ENCODE assay signal across 19 cellular contexts in the genomic region with DNA sequence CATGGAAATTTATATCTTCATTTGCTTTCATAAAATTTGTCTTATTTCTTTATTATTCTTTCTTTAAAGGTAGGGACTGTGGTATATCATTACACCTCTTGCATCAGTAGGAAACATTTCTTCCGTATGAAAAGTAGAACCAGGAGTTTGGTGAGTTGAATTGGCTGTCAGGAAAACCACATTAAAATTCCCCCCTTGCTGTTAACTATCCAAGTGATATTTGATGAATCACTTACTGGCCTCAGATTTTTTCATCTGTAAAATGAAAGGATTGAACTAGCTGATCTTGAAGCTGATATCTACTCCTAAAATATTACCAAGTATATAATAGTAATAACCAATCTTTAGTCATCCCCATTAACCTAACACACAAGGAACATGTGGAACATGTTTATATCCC.
A peak's percentile ranks its signal among the peaks of the same experiment; 100 is the strongest.
DNase-seq lines count a peak whose midpoint lies in the region; ATAC-seq, FAIRE-seq and TF ChIP-seq lines count a peak whose summit lies in the region.
"Had no signal": no experiment of that assay in that cellular context is flagged by ENCODE, and none has a peak within 500 bp of the region (broad histone marks: within the 10 kb centered on the region; RNA-seq: fewer than 3 reads in every experiment).

No MANE protein-coding gene starts in this region.

- H3K9ac ChIP-seq in SK-N-SH (no peak overlapping the region), astrocyte (ENCODE audit: low read length) (no peak overlapping the region)
- H3K9ac ChIP-seq: BLaER1 treated with 17β-estradiol and CSF1 and Interleukin-3, amounts not matched to agents 10 nM and 100 nM had no signal

- H3K4me1 Mint-ChIP-seq in astrocyte (ENCODE audit: low read depth, unreplicated experiment) = peaks cover 16% of the 10 kb centered on the region
- H3K4me1 Mint-ChIP-seq: CD4-positive, alpha-beta memory T cell had no signal

- FAIRE-seq in astrocyte (lab: Jason Lieb, UNC) = no peak
- FAIRE-seq: GM12892 had no signal

- H3K36me3 ChIP-seq in SK-N-SH (replicated peaks in 1 of 2; ENCODE audit: control insufficient read depth in 1 of 2, insufficient read depth in 2 of 2, low read length in 1 of 2) (no peaks in the 10 kb centered on the region), astrocyte (ENCODE audit: insufficient read depth, low read length) (no peaks in the 10 kb centered on the region), thyroid gland (no peaks in the 10 kb centered on the region)
- H3K36me3 ChIP-seq: BLaER1 treated with 17β-estradiol and CSF1 and Interleukin-3, amounts not matched to agents 10 nM and 100 nM had no signal

- H3K27ac ChIP-seq in SK-N-SH (ENCODE audit: low read depth in 2 of 2, low read length in 1 of 2) = peak overlapping the region; percentile 33 to 69; a peak in 2 of 4 replicates
- H3K27ac ChIP-seq in astrocyte (ENCODE audit: low read depth, low read length) = no peak overlapping the region
- H3K27ac ChIP-seq in thyroid gland = peak overlapping the region; percentile 62 to 86 (median 69)
- H3K27ac ChIP-seq: BLaER1 treated with 17β-estradiol and CSF1 and Interleukin-3, amounts not matched to agents 10 nM and 100 nM had no signal

- TF ChIP-seq CTCF in SK-N-SH (IDR thresholded peaks at IDR 0.05) = no peak
- TF ChIP-seq CTCF in astrocyte (IDR thresholded peaks at IDR 0.05; ENCODE audit: insufficient read depth, low read depth, low read length) = no peak
- TF ChIP-seq CTCF in thyroid gland (IDR thresholded peaks at IDR 0.05) = no peak

- TF ChIP-seq RAD21 in SK-N-SH (IDR thresholded peaks at IDR 0.05; ENCODE audit: low read length) = no peak

- intact Hi-C loops in thyroid gland (cut with DNase I) = no loop called here

- 0 out of 2 replicates have a peak overlapping the region, but pooled peaks have one; percentile 10 for H3K4me2 ChIP-seq in SK-N-SH
- no peak overlapping the region for H3K4me2 ChIP-seq in astrocyte (ENCODE audit: low read length)
- H3K4me2 ChIP-seq: BLaER1 treated with 17β-estradiol and CSF1 and Interleukin-3, amounts not matched to agents 10 nM and 100 nM had no signal

- H3K4me3 ChIP-seq in SK-N-SH (ENCODE audit: low read depth in 2 of 2, low read length in 1 of 2) (no peak overlapping the region), astrocyte (ENCODE audit: insufficient read depth, low read depth, low read length) (no peak overlapping the region), thyroid gland (replicated peaks in 1 of 3) (no peak overlapping the region)
- H3K4me3 ChIP-seq: BLaER1 treated with 17β-estradiol and CSF1 and Interleukin-3, amounts not matched to agents 10 nM and 100 nM had no signal

- H3F3A ChIP-seq in SK-N-SH (replicated peaks; ENCODE audit: insufficient read depth) = peaks cover 13% of the 10 kb centered on the region

- H3K79me2 ChIP-seq in SK-N-SH (ENCODE audit: insufficient read depth) (no peaks in the 10 kb centered on the region), astrocyte (ENCODE audit: insufficient read depth, low read length) (no peaks in the 10 kb centered on the region)

- peaks cover 0 to 15% of the 10 kb centered on the region in 2 experiments; a peak in 1 of 4 replicates for H3K4me1 ChIP-seq in SK-N-SH (ENCODE audit: control insufficient read depth in 1 of 2, insufficient read depth in 2 of 2, low read depth in 1 of 2, low read length in 1 of 2)
- H3K4me1 ChIP-seq in astrocyte (ENCODE audit: insufficient read depth, low read length) = peaks cover 6% of the 10 kb centered on the region
- H3K4me1 ChIP-seq in thyroid gland = peaks cover 0 to 18% of the 10 kb centered on the region in 2 donors
- H3K4me1 ChIP-seq: BLaER1 treated with 17β-estradiol and CSF1 and Interleukin-3, amounts not matched to agents 10 nM and 100 nM; Caco-2 had no signal

- H4K20me1 ChIP-seq in SK-N-SH (ENCODE audit: insufficient read depth) = no peaks in the 10 kb centered on the region
- H4K20me1 ChIP-seq in astrocyte (ENCODE audit: insufficient read depth, low read length) = no peaks in the 10 kb centered on the region
- H4K20me1 ChIP-seq: BLaER1 treated with 17β-estradiol and CSF1 and Interleukin-3, amounts not matched to agents 10 nM and 100 nM had no signal

- CTCF ChIA-PET in SK-N-SH (lab: Yijun Ruan, JAX) = no interaction called here

- no peaks in the 10 kb centered on the region for H3K36me3 Mint-ChIP-seq in astrocyte (ENCODE audit: low read depth, unreplicated experiment)
- H3K36me3 Mint-ChIP-seq: CD4-positive, alpha-beta memory T cell had no signal

- no peak overlapping the region for H3K4me3 Mint-ChIP-seq in astrocyte (ENCODE audit: unreplicated experiment)
- H3K4me3 Mint-ChIP-seq: CD4-positive, alpha-beta memory T cell had no signal

- H3K27me3 ChIP-seq in SK-N-SH (ENCODE audit: insufficient read depth) (no peaks in the 10 kb centered on the region), astrocyte (ENCODE audit: insufficient read depth, low read length) (no peaks in the 10 kb centered on the region), thyroid gland (no peaks in the 10 kb centered on the region)
- H3K27me3 ChIP-seq: BLaER1 treated with 17β-estradiol and CSF1 and Interleukin-3, amounts not matched to agents 10 nM and 100 nM had no signal

- no peaks in the 10 kb centered on the region for H3K9me2 ChIP-seq in SK-N-SH

- no peak for TF ChIP-seq POLR2A in thyroid gland (IDR thresholded peaks at IDR 0.05)

- H3K27me3 Mint-ChIP-seq in astrocyte (ENCODE audit: low read depth, unreplicated experiment) = no peaks in the 10 kb centered on the region
- H3K27me3 Mint-ChIP-seq: CD4-positive, alpha-beta memory T cell had no signal

- WGBS in SK-N-SH (ENCODE audit: low lambda C conversion rate) = 22% methylated on average over 1 of the region's 1 CpG
- 78% methylated on average over 1 of the region's 1 CpG for WGBS in thyroid gland, 2 donors

- POLR2A ChIA-PET in SK-N-SH (lab: Yijun Ruan, JAX) = no interaction called here

- DNase-seq in SK-N-SH (no peak), astrocyte (ENCODE audit: low read depth) (peak; percentile 64), glomerular visceral epithelial cell (ENCODE audit: extremely low spot score) (peak; percentile 27), thyroid gland (no peak)
- no peak for DNase-seq in activated CD4-positive, alpha-beta T cell treated with anti-CD3 and anti-CD28 coated beads for 48 hours
- DNase-seq: 8988T; Caco-2; CD4-positive, alpha-beta memory T cell; DND-41; GOT3; HCEC 1CT; NCI-H187; NCI-H774; NK-92 treated with Interleukin-12 subunit alpha and Interleukin-12 subunit beta, amount 100 ng/mL, for 24 hours had no signal

- peak in 1 of 2 experiments; percentile 61; a peak in 1 of 4 replicates for TF ChIP-seq EP300 in SK-N-SH (IDR thresholded peaks at IDR 0.05; ENCODE audit: borderline replicate concordance in 1 of 2, low read depth in 1 of 2, low read length in 1 of 2)

- ATAC-seq in SK-N-SH treated with all-trans-retinoic acid at 6 μM for 48 hours (no peak; the same call in 2 of the 3 replicates), HG03196 (IDR thresholded peaks at IDR 0.05; ENCODE audit: unreplicated experiment) (no peak), GM21526 (IDR thresholded peaks at IDR 0.05; ENCODE audit: low FRiP score, unreplicated experiment) (no peak)

- H3K9me3 ChIP-seq in SK-N-SH (no peaks in the 10 kb centered on the region), astrocyte (ENCODE audit: insufficient read depth, low read depth, low read length) (no peaks in the 10 kb centered on the region), thyroid gland (no peaks in the 10 kb centered on the region)
- H3K9me3 ChIP-seq: BLaER1 treated with 17β-estradiol and CSF1 and Interleukin-3, amounts not matched to agents 10 nM and 100 nM; Caco-2 had no signal

- H3K27ac Mint-ChIP-seq in astrocyte (ENCODE audit: unreplicated experiment) = peak overlapping the region; percentile 72
- H3K27ac Mint-ChIP-seq: CD4-positive, alpha-beta memory T cell had no signal

- no peaks in the 10 kb centered on the region for H3K9me3 Mint-ChIP-seq in astrocyte (ENCODE audit: unreplicated experiment)

- H2AFZ ChIP-seq in SK-N-SH (ENCODE audit: low read depth) = no peak overlapping the region
- no peak overlapping the region for H2AFZ ChIP-seq in astrocyte (ENCODE audit: low read depth, low read length)

TF ChIP-seq in SK-N-SH, 30 proteins besides CTCF, POLR2A, EP300 and RAD21 (continues in another document):
- TF ChIP-seq FOSL2 (IDR thresholded peaks at IDR 0.05; ENCODE audit: borderline replicate concordance, low read depth) = peak; percentile 16; the same call in 1 of the 2 replicates
- no peak for TF ChIP-seq EZH2phosphoT487 (IDR thresholded peaks at IDR 0.05; ENCODE audit: borderline replicate concordance, low read depth)
- no peak for TF ChIP-seq NRF1 (IDR thresholded peaks at IDR 0.05; ENCODE audit: low read depth, low read length)
- peak; percentile 7; the same call in 1 of the 2 replicates for TF ChIP-seq ELF1 (IDR thresholded peaks at IDR 0.05)
- no peak for TF ChIP-seq GABPA (IDR thresholded peaks at IDR 0.05; ENCODE audit: low read depth)
- peak; percentile 53 for TF ChIP-seq JUND (IDR thresholded peaks at IDR 0.05)
- TF ChIP-seq, protein P1, sequence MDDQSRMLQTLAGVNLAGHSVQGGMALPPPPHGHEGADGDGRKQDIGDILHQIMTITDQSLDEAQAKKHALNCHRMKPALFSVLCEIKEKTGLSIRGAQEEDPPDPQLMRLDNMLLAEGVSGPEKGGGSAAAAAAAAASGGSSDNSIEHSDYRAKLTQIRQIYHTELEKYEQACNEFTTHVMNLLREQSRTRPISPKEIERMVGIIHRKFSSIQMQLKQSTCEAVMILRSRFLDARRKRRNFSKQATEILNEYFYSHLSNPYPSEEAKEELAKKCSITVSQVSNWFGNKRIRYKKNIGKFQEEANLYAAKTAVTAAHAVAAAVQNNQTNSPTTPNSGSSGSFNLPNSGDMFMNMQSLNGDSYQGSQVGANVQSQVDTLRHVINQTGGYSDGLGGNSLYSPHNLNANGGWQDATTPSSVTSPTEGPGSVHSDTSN (IDR thresholded peaks at IDR 0.05) = peak; percentile 79

TF ChIP-seq in SK-N-SH treated with all-trans-retinoic acid at 6 μM for 48 hours, 23 proteins besides CTCF, POLR2A, EP300 and RAD21 (continues in another document):
- TF ChIP-seq BACH2 (CRISPR knock-in tag; IDR thresholded peaks at IDR 0.05; ENCODE audit: borderline replicate concordance) (no peak), TOX (CRISPR knock-in tag; IDR thresholded peaks at IDR 0.05; ENCODE audit: borderline replicate concordance) (no peak), ISL1 (CRISPR knock-in tag; IDR thresholded peaks at IDR 0.05) (no peak), PPARA (CRISPR knock-in tag; IDR thresholded peaks at IDR 0.05; ENCODE audit: borderline replicate concordance) (no peak), ZFP30 (CRISPR knock-in tag; IDR thresholded peaks at IDR 0.05) (no peak), OSR1 (CRISPR knock-in tag; IDR thresholded peaks at IDR 0.05) (no peak)
- TF ChIP-seq, protein P2, sequence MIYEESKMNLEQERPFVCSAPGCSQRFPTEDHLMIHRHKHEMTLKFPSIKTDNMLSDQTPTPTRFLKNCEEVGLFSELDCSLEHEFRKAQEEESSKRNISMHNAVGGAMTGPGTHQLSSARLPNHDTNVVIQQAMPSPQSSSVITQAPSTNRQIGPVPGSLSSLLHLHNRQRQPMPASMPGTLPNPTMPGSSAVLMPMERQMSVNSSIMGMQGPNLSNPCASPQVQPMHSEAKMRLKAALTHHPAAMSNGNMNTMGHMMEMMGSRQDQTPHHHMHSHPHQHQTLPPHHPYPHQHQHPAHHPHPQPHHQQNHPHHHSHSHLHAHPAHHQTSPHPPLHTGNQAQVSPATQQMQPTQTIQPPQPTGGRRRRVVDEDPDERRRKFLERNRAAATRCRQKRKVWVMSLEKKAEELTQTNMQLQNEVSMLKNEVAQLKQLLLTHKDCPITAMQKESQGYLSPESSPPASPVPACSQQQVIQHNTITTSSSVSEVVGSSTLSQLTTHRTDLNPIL (CRISPR knock-in tag; IDR thresholded peaks at IDR 0.05; ENCODE audit: low read depth) = no peak

Comparison
In these comparisons a context has a peak if more than half of its experiments do, and no peak if none do; other contexts are left out.
1. DNase-seq: peak in astrocyte (single experiment) and glomerular visceral epithelial cell (single experiment); none in SK-N-SH (single experiment), thyroid gland (0 of 2) and activated CD4-positive, alpha-beta T cell treated with anti-CD3 and anti-CD28 coated beads for 48 hours (single experiment).